In the genomic region with DNA sequence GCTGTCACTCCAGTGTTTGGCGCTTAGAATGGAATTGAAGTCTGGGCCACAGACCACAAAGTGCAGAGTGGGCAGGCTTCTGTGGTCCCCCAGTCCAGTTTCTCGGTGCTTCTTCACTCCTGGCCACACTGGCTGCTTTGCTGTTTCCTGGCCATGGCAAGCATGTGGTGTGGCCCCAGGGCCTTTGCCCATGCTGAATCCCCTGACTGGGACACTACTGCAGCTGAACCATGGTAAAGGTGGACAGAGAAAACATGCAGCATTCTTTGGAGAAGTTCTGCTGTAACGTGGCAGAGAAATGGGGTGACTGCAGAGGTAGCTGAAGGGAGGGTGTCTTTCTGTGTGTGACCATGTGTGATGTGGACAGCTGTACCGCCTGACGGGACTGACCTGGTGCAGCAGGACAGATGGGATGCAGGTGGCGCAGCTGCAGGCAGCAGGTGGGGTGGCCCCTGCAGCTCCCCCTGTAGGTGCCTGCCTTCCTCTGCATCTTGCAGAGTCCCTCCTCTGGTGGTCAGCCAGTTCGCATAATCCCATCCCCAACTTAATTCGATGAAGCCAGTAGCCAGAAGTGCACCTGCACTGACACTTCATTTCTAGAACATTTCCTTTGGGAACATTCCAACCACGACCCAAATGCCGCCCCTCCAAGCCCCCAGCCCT, we compare ENCODE assay signal across 1 cellular context.
TF ChIP-seq lines count a peak whose summit lies in the region.

No MANE protein-coding gene starts in this region.

TF ChIP-seq in endothelial cell of umbilical vein, 7 proteins besides CTCF, POLR2A, EP300 and RAD21:
- TF ChIP-seq MYC (IDR thresholded peaks at IDR 0.05; ENCODE audit: low read depth, low read length): no peak
